ENCODE assay signal across 8 cellular contexts in genomic region chr1:27773732-27774445, GRCh38.
DNase-seq lines count a peak whose midpoint lies in the region; ATAC-seq and TF ChIP-seq lines count a peak whose summit lies in the region.

No MANE protein-coding gene starts in this region.

- H3K27ac ChIP-seq in HEK293 (ENCODE audit: extremely low read depth, low read depth, low read length) = peak overlapping the region; percentile 38; the same call in 1 of the 2 replicates

- CTCF ChIA-PET in HEK293 (lab: Yijun Ruan, JAX) = interaction anchor here (0.5 to 1.8 kb wide), 5 partner anchors 9 to 475 kb away, joined by 3 to 5 read pairs (median 3); no protein-coding TSS in a partner anchor

- H3K9me3 ChIP-seq in HEK293 (ENCODE audit: control insufficient read depth, insufficient read depth, low read depth, low read length) = no peaks in the 10 kb centered on the region
- H3K9me3 ChIP-seq in endocrine pancreas (ENCODE audit: control insufficient read depth, low read length) = no peaks in the 10 kb centered on the region
- no peaks in the 10 kb centered on the region for H3K9me3 ChIP-seq in mucosa of stomach (ENCODE audit: control insufficient read depth, low read length)

- no peaks in the 10 kb centered on the region for H3K27me3 ChIP-seq in endocrine pancreas (ENCODE audit: control insufficient read depth, insufficient read depth, low read length)
- no peaks in the 10 kb centered on the region for H3K27me3 ChIP-seq in mucosa of stomach (ENCODE audit: control insufficient read depth, insufficient read depth, low read length)

- POLR2A ChIA-PET in HEK293 (lab: Yijun Ruan, JAX) = interaction anchor here (0.5 to 3.4 kb wide), 16 partner anchors 10 to 950 kb away, joined by 3 to 73 read pairs (median 8); partner anchors contain the start of genes FAM76A, IFI6, PPP1R8 and WASF2

- peak overlapping the region; percentile 96 for H3K9ac ChIP-seq in endocrine pancreas (ENCODE audit: control insufficient read depth, insufficient read depth, low read length)
- H3K9ac ChIP-seq in mucosa of stomach (ENCODE audit: low read length) = peak overlapping the region; percentile 98

- H3K4me3 ChIP-seq in HEK293 (ENCODE audit: low read depth, low read length) (peak overlapping the region; percentile 68), endocrine pancreas (ENCODE audit: control insufficient read depth, insufficient read depth, low read length) (peak overlapping the region; percentile 100), mucosa of stomach (ENCODE audit: low read length) (peak overlapping the region; percentile 94)

- no peak for ATAC-seq in GM21447 (IDR thresholded peaks at IDR 0.05; ENCODE audit: unreplicated experiment)

- H3K4me1 ChIP-seq in HEK293 (ENCODE audit: control insufficient read depth, insufficient read depth, low read length) (no peaks in the 10 kb centered on the region), endocrine pancreas (ENCODE audit: control insufficient read depth, insufficient read depth, low read length) (peaks cover 6% of the 10 kb centered on the region), mucosa of stomach (ENCODE audit: control insufficient read depth, insufficient read depth, low read length) (peaks cover 29% of the 10 kb centered on the region)

- peak; percentile 52 for DNase-seq in EH (ENCODE audit: low read depth)
- peak; percentile 34 for DNase-seq in SKM-1 (lab: John Stamatoyannopoulos, UW; ENCODE audit: unreplicated experiment)
- no peak for DNase-seq in GOT3 (lab: John Stamatoyannopoulos, UW)
- DNase-seq in effector CD4-positive, alpha-beta T cell = no peak

- TF ChIP-seq CTCF in HEK293 (tag by site-specific recombination; IDR thresholded peaks at IDR 0.05) = no peak

- H3K36me3 ChIP-seq in HEK293 (ENCODE audit: control insufficient read depth in 2 of 2, insufficient read depth in 1 of 2, low read length in 2 of 2) = peaks cover 0 to 6% of the 10 kb centered on the region in 2 experiments; a peak in 2 of 3 replicates
- no peaks in the 10 kb centered on the region for H3K36me3 ChIP-seq in endocrine pancreas (ENCODE audit: control insufficient read depth, insufficient read depth, low read length)
- no peaks in the 10 kb centered on the region for H3K36me3 ChIP-seq in mucosa of stomach (ENCODE audit: control insufficient read depth, insufficient read depth, low read length)

TF ChIP-seq in HEK293, 187 proteins besides CTCF, POLR2A, EP300 and RAD21:
- TF ChIP-seq ZBTB44 (tag by site-specific recombination; IDR thresholded peaks at IDR 0.05) (no peak), ZBTB20 (tag by site-specific recombination; IDR thresholded peaks at IDR 0.05) (no peak), ZNF639 (tag by site-specific recombination; IDR thresholded peaks at IDR 0.05) (0 out of 2 replicates have a peak, but pooled peaks have one; percentile 13), ZNF654 (tag by site-specific recombination; IDR thresholded peaks at IDR 0.05; ENCODE audit: low read depth) (no peak), ZNF596 (tag by site-specific recombination; IDR thresholded peaks at IDR 0.05) (no peak), ATF2 (tag by site-specific recombination; IDR thresholded peaks at IDR 0.05; ENCODE audit: low read depth) (peak; percentile 15; the same call in 1 of the 2 replicates), ZNF184 (tag by site-specific recombination; IDR thresholded peaks at IDR 0.05) (peak; percentile 10), ZNF76 (tag by site-specific recombination; IDR thresholded peaks at IDR 0.05; ENCODE audit: borderline replicate concordance, low read depth) (no peak), ZNF629 (tag by site-specific recombination; IDR thresholded peaks at IDR 0.05) (peak; percentile 36), ZNF610 (tag by site-specific recombination; IDR thresholded peaks at IDR 0.05; ENCODE audit: borderline replicate concordance) (no peak), ZNF776 (tag by site-specific recombination; IDR thresholded peaks at IDR 0.05; ENCODE audit: borderline replicate concordance) (no peak), ZNF266 (tag by site-specific recombination; IDR thresholded peaks at IDR 0.05; ENCODE audit: low read depth) (no peak), GLI4 (tag by site-specific recombination; IDR thresholded peaks at IDR 0.05) (no peak), ZBTB21 (tag by site-specific recombination; IDR thresholded peaks at IDR 0.05) (0 out of 2 replicates have a peak, but pooled peaks have one; percentile 13), ZNF423 (tag by site-specific recombination; IDR thresholded peaks at IDR 0.05) (no peak), ZNF366 (tag by site-specific recombination; conservative IDR thresholded peaks at IDR 0.05) (0 out of 2 replicates have a peak, but pooled peaks have one; percentile 28), PRDM1 (tag by site-specific recombination; IDR thresholded peaks at IDR 0.05) (peak; percentile 97), ZBTB17 (tag by site-specific recombination; IDR thresholded peaks at IDR 0.05) (peak; percentile 92), ZFP41 (tag by site-specific recombination; IDR thresholded peaks at IDR 0.05; ENCODE audit: borderline replicate concordance) (no peak), KLF10 (tag by site-specific recombination; IDR thresholded peaks at IDR 0.05) (no peak), ZNF626 (tag by site-specific recombination; IDR thresholded peaks at IDR 0.05) (no peak), ZNF449 (tag by site-specific recombination; IDR thresholded peaks at IDR 0.05) (no peak), TCF7L2 (IDR thresholded peaks at IDR 0.05; ENCODE audit: borderline replicate concordance, low read depth, low read length) (no peak), ZNF169 (tag by site-specific recombination; IDR thresholded peaks at IDR 0.05) (0 out of 2 replicates have a peak, but pooled peaks have one; percentile 1), ZNF426 (tag by site-specific recombination; IDR thresholded peaks at IDR 0.05) (no peak), ZNF335 (tag by site-specific recombination; conservative IDR thresholded peaks at IDR 0.05) (peak; percentile 66; the same call in 1 of the 2 replicates), ZNF830 (tag by site-specific recombination; IDR thresholded peaks at IDR 0.05; ENCODE audit: low read depth) (no peak), ZNF777 (tag by site-specific recombination; IDR thresholded peaks at IDR 0.05; ENCODE audit: borderline replicate concordance) (no peak), GLIS1 (tag by site-specific recombination; IDR thresholded peaks at IDR 0.05) (no peak)

Comparison
In these comparisons a context has a peak if more than half of its experiments do, and no peak if none do; other contexts are left out.
1. DNase-seq: peak in EH (single experiment) and SKM-1 (single experiment); none in GOT3 (single experiment) and effector CD4-positive, alpha-beta T cell (single experiment).
2. Peak in every context shown above with its lines, with median percentiles within 50 percentile points of each other: H3K4me3 ChIP-seq.